In the genomic region with DNA sequence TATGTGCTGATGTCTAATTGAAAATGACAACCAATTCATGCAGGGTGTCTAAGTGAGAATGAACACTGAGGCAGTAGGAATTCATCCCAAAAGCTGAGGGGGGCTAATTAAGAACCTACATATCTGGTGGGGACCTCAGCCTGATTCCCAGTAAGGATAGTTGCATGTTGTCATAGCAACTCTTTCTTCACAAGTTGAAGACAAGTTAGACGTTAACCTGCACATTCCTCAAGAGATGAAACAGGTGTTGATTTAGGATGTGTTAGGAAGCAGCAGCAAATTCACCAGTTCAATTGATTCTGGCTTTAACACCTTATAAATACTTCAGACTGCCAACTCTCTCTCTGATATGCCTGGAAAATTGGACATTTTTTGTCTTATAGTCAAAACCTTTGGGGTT, we compare ENCODE assay signal across 18 cellular contexts. TPM values are rescaled to one million over a fixed set of nuclear protein-coding genes. Genes with fewer than 3 reads are reported as not detected.
DNase-seq lines count a peak whose midpoint lies in the region; ATAC-seq, FAIRE-seq and TF ChIP-seq lines count a peak whose summit lies in the region.
"Had no signal": no experiment of that assay in that cellular context is flagged by ENCODE, and none has a peak within 500 bp of the region (broad histone marks: within the 10 kb centered on the region; RNA-seq: fewer than 3 reads in every experiment).

No MANE protein-coding gene starts in this region.

- no peak for ATAC-seq in HepG2
- no peak for ATAC-seq in right lobe of liver
- ATAC-seq in GM19452 (IDR thresholded peaks at IDR 0.05; ENCODE audit: unreplicated experiment): no peak

- in situ Hi-C loops in HepG2 (cut with HindIII; ENCODE audit: extremely low pct_ligation_motif_present, low pct_unique_long_range_greater_than_20kb): no loop called here

- no peak for DNase-seq in HepG2 (ENCODE audit: low spot score)
- DNase-seq in right lobe of liver: no peak
- no peak for DNase-seq in epithelial cell of proximal tubule (ENCODE audit: low read depth)
- DNase-seq in smooth muscle cell (lab: John Stamatoyannopoulos, UW; ENCODE audit: unreplicated experiment): no peak
- no peak for DNase-seq in activated T-helper 1 cell treated with anti-CD3 and anti-CD28 coated beads, Interleukin-12 subunit alpha, Interleukin-12 subunit beta, Interleukin-2, Interleukin-4 antibody, amounts not matched to agents 30 ng/mL and 10 ng/mL and 1 ng/mL, durations not matched to agents 14 hours and 24 hours and 36 hours (ENCODE audit: low spot score)
- DNase-seq in stimulated activated CD4-positive, alpha-beta T cell treated with anti-CD3 and anti-CD28 coated beads, Interleukin-2, amount 100 ng/mL, for 24 hours: no peak
- DNase-seq in colonic mucosa: no peak
- DNase-seq: COR-L47, DMS153, H7, NCI-H1436 treated with DMSO at 0.1 percent for 48 hours, NCI-H2081 treated with DMSO at 0.1 percent for 48 hours, NCI-H2227 treated with DMSO at 0.1 percent for 48 hours, NCI-H524 treated with DMSO at 0.1 percent for 48 hours had no signal

- H3K4me1 ChIP-seq in HepG2 (ENCODE audit: insufficient read depth, low read length): peaks cover 85% of the 10 kb centered on the region
- H3K4me1 ChIP-seq in right lobe of liver: peaks cover 0 to 38% (median 9%) of the 10 kb centered on the region in 4 donors
- H3K4me1 ChIP-seq in smooth muscle cell (ENCODE audit: low read depth): peaks cover 12% of the 10 kb centered on the region
- H3K4me1 ChIP-seq in colonic mucosa: peaks cover 14% of the 10 kb centered on the region

- TF ChIP-seq EP300 in HepG2 (IDR thresholded peaks at IDR 0.05; ENCODE audit: low read depth in 2 of 2, low read length in 2 of 2) (no peak), HepG2 (CRISPR knock-in tag; IDR thresholded peaks at IDR 0.05; ENCODE audit: borderline replicate concordance) (no peak)

- POLR2A ChIA-PET in HepG2 (lab: Yijun Ruan, JAX): no interaction called here

- intact Hi-C loops in HepG2 (cut with micrococcal nuclease; ENCODE audit: unreplicated experiment) (no loop called here), right lobe of liver (cut with DNase I) (no loop called here), colonic mucosa (cut with DNase I) (loop anchor here (5.0 kb wide), 1 partner anchor 46 kb away; no protein-coding TSS in a partner anchor)
- intact Hi-C loops in activated T-helper 1 cell treated with anti-CD3 and anti-CD28 coated beads, Interleukin-12 subunit alpha, Interleukin-12 subunit beta, Interleukin-2, Interleukin-4 antibody, amounts not matched to agents 30 ng/mL and 10 ng/mL and 1 ng/mL, durations not matched to agents 14 hours and 24 hours and 36 hours (cut with micrococcal nuclease): no loop called here

- no peaks in the 10 kb centered on the region for H3K27me3 Mint-ChIP-seq in activated T-helper 1 cell treated with anti-CD3 and anti-CD28 coated beads, Interleukin-12 subunit alpha, Interleukin-12 subunit beta, Interleukin-2, Interleukin-4 antibody, amounts not matched to agents 30 ng/mL and 10 ng/mL and 1 ng/mL, durations not matched to agents 14 hours and 24 hours and 36 hours (ENCODE audit: insufficient read depth)

- H3K9me3 ChIP-seq in HepG2 (ENCODE audit: low read length) (no peaks in the 10 kb centered on the region), right lobe of liver (no peaks in the 10 kb centered on the region), smooth muscle cell (replicated peaks; ENCODE audit: low read depth) (no peaks in the 10 kb centered on the region), colonic mucosa (no peaks in the 10 kb centered on the region)
- H3K9me3 ChIP-seq: A549 had no signal

- peaks cover 3% of the 10 kb centered on the region for H3F3A ChIP-seq in smooth muscle cell (ENCODE audit: low read depth)

- no peak for FAIRE-seq in HepG2 (lab: Jason Lieb, UNC)
- FAIRE-seq: A549 had no signal

- no peak overlapping the region for H3K4me3 ChIP-seq in HepG2 (replicated peaks in 1 of 3; ENCODE audit: insufficient read depth in 1 of 3, low read depth in 2 of 3, low read length in 3 of 3)
- H3K4me3 ChIP-seq in right lobe of liver: no peak overlapping the region
- peak overlapping the region; percentile 3 for H3K4me3 ChIP-seq in epithelial cell of proximal tubule (ENCODE audit: low read depth, low read length)
- H3K4me3 ChIP-seq in smooth muscle cell: no peak overlapping the region
- no peak overlapping the region for H3K4me3 ChIP-seq in colonic mucosa
- H3K4me3 ChIP-seq: A549 had no signal

- no TSS peak for BruUV-seq in HepG2 (replicated peaks; lab: Mats Ljungman, UMichigan)

- no peak overlapping the region for H3K4me2 ChIP-seq in HepG2 (ENCODE audit: low read depth, low read length)
- H3K4me2 ChIP-seq in smooth muscle cell: no peak overlapping the region

- no peak overlapping the region for H3K27ac Mint-ChIP-seq in activated T-helper 1 cell treated with anti-CD3 and anti-CD28 coated beads, Interleukin-12 subunit alpha, Interleukin-12 subunit beta, Interleukin-2, Interleukin-4 antibody, amounts not matched to agents 30 ng/mL and 10 ng/mL and 1 ng/mL, durations not matched to agents 14 hours and 24 hours and 36 hours
- H3K27ac Mint-ChIP-seq: CD14-positive monocyte had no signal

- H3K79me2 ChIP-seq in HepG2 (ENCODE audit: insufficient read depth, low read length) (peaks cover 95% of the 10 kb centered on the region), smooth muscle cell (ENCODE audit: low read depth) (peaks cover 75% of the 10 kb centered on the region)

- H3K27ac ChIP-seq in HepG2 (ENCODE audit: extremely low read length, insufficient read depth, low read length) (no peak overlapping the region), right lobe of liver (no peak overlapping the region), smooth muscle cell (ENCODE audit: low read depth) (peak overlapping the region; percentile 89), colonic mucosa (no peak overlapping the region)
- H3K27ac ChIP-seq: RWPE1 had no signal

- no peaks in the 10 kb centered on the region for H3K27me3 ChIP-seq in HepG2 (ENCODE audit: control insufficient read depth in 1 of 2, insufficient read depth in 2 of 2, low read length in 2 of 2)
- H3K27me3 ChIP-seq in right lobe of liver: no peaks in the 10 kb centered on the region
- no peaks in the 10 kb centered on the region for H3K27me3 ChIP-seq in smooth muscle cell (ENCODE audit: low read depth)
- no peaks in the 10 kb centered on the region for H3K27me3 ChIP-seq in colonic mucosa

- H2AFZ ChIP-seq in HepG2 (ENCODE audit: low read length): no peak overlapping the region
- H2AFZ ChIP-seq in smooth muscle cell (ENCODE audit: low read depth): no peak overlapping the region

- H4K20me1 ChIP-seq in HepG2 (ENCODE audit: insufficient read depth, low read length) (peaks cover 7% of the 10 kb centered on the region), smooth muscle cell (ENCODE audit: low read depth) (peaks cover 10% of the 10 kb centered on the region)

- CTCF ChIA-PET in HepG2 (lab: Yijun Ruan, JAX; ENCODE audit: low intra/inter-chr PET ratio, low total read pairs): no interaction called here

- 71% methylated on average over 1 of the region's 1 CpG for WGBS in HepG2 (ENCODE audit: low lambda C conversion rate)
- 17% methylated on average over 1 of the region's 1 CpG for WGBS in right lobe of liver (ENCODE audit: insufficient coverage, low coverage, low lambda C conversion rate, missing lambda C conversion rate)
- 50% methylated on average over 1 of the region's 1 CpG for WGBS in smooth muscle cell (ENCODE audit: low lambda C conversion rate)

- H3K4me1 Mint-ChIP-seq in activated T-helper 1 cell treated with anti-CD3 and anti-CD28 coated beads, Interleukin-12 subunit alpha, Interleukin-12 subunit beta, Interleukin-2, Interleukin-4 antibody, amounts not matched to agents 30 ng/mL and 10 ng/mL and 1 ng/mL, durations not matched to agents 14 hours and 24 hours and 36 hours (ENCODE audit: low read depth): peaks cover 50% of the 10 kb centered on the region

- H3K36me3 Mint-ChIP-seq in activated T-helper 1 cell treated with anti-CD3 and anti-CD28 coated beads, Interleukin-12 subunit alpha, Interleukin-12 subunit beta, Interleukin-2, Interleukin-4 antibody, amounts not matched to agents 30 ng/mL and 10 ng/mL and 1 ng/mL, durations not matched to agents 14 hours and 24 hours and 36 hours (ENCODE audit: low read depth): no peaks in the 10 kb centered on the region

- no peak for TF ChIP-seq RAD21 in HepG2 (CRISPR knock-in tag; IDR thresholded peaks at IDR 0.05)

- H3K9ac ChIP-seq in HepG2 (ENCODE audit: insufficient read depth, low read depth, low read length) (no peak overlapping the region), smooth muscle cell (ENCODE audit: low read depth) (no peak overlapping the region), colonic mucosa (ENCODE audit: low read depth in 2 of 2, low read length in 2 of 2) (no peak overlapping the region)

- TF ChIP-seq CTCF in HepG2 (CRISPR knock-in tag; IDR thresholded peaks at IDR 0.05) (no peak), right lobe of liver (IDR thresholded peaks at IDR 0.05) (no peak), epithelial cell of proximal tubule (conservative IDR thresholded peaks at IDR 0.05; ENCODE audit: low read depth, low read length) (no peak), smooth muscle cell (IDR thresholded peaks at IDR 0.05; ENCODE audit: borderline replicate concordance, insufficient read depth, poor library complexity, severe bottlenecking) (no peak), colonic mucosa (IDR thresholded peaks at IDR 0.05) (no peak)

- no peaks in the 10 kb centered on the region for H3K9me3 Mint-ChIP-seq in activated T-helper 1 cell treated with anti-CD3 and anti-CD28 coated beads, Interleukin-12 subunit alpha, Interleukin-12 subunit beta, Interleukin-2, Interleukin-4 antibody, amounts not matched to agents 30 ng/mL and 10 ng/mL and 1 ng/mL, durations not matched to agents 14 hours and 24 hours and 36 hours
- H3K9me3 Mint-ChIP-seq: CD14-positive monocyte had no signal

- no peak overlapping the region for H3K4me3 Mint-ChIP-seq in activated T-helper 1 cell treated with anti-CD3 and anti-CD28 coated beads, Interleukin-12 subunit alpha, Interleukin-12 subunit beta, Interleukin-2, Interleukin-4 antibody, amounts not matched to agents 30 ng/mL and 10 ng/mL and 1 ng/mL, durations not matched to agents 14 hours and 24 hours and 36 hours
- H3K4me3 Mint-ChIP-seq: CD14-positive monocyte had no signal

- H3K36me3 ChIP-seq in HepG2 (replicated peaks in 1 of 2; ENCODE audit: control insufficient read depth in 1 of 2, insufficient read depth in 2 of 2, low read length in 2 of 2) (no peaks in the 10 kb centered on the region), right lobe of liver (no peaks in the 10 kb centered on the region), smooth muscle cell (ENCODE audit: low read depth) (no peaks in the 10 kb centered on the region), colonic mucosa (no peaks in the 10 kb centered on the region)

- no peak for TF ChIP-seq POLR2A in HepG2 (IDR thresholded peaks at IDR 0.05; ENCODE audit: insufficient read depth in 1 of 2, low read depth in 2 of 2, low read length in 2 of 2)
- no peak for TF ChIP-seq POLR2A in right lobe of liver (IDR thresholded peaks at IDR 0.05)

RNA-seq across cellular contexts. Expression of a gene that starts 7.3 kb away (rescaled TPM):
- 15.5 and 21.8 TPM in 2 replicates for total RNA-seq in HepG2 (2016; rRNA removed; fragmentation: Illumina TruSeq; extraction: Trizol)
- 3.0 and 4.9 TPM in 2 replicates for total RNA-seq in HepG2 (2016; cell fraction: cytosol; rRNA removed; fragmentation: Illumina TruSeq; extraction: Trizol; ENCODE audit: low read depth)
- 14.7 and 18.4 TPM in 2 replicates for total RNA-seq in HepG2 (2016; cell fraction: insoluble cytoplasmic fraction; rRNA removed; fragmentation: Illumina TruSeq; extraction: Trizol)
- 10.4 and 11.2 TPM in 2 replicates for total RNA-seq in HepG2 (2016; cell fraction: membrane; rRNA removed; fragmentation: Illumina TruSeq; extraction: Trizol)
- total RNA-seq in HepG2 (2016; cell fraction: nucleus; rRNA removed; fragmentation: Illumina TruSeq; extraction: Trizol): 22.6 and 22.8 TPM in 2 replicates
- 21.0 and 24.0 TPM in 2 replicates for polyA plus RNA-seq in HepG2 (2011; rRNA removed)
- 15.3 and 25.0 TPM in 2 replicates for polyA plus RNA-seq in HepG2 (2011; cell fraction: cytosol; rRNA removed)
- polyA plus RNA-seq in HepG2 (2011; cell fraction: nucleus; rRNA removed): 13.4 and 17.1 TPM in 2 replicates
- polyA plus RNA-seq in HepG2 (2012): 38.7 and 42.8 TPM in 2 replicates
- polyA plus RNA-seq in HepG2 (2016; cell fraction: cytosol; fragmentation: Illumina TruSeq; extraction: Trizol; ENCODE audit: low read depth): 0.37 and 0.41 TPM in 2 replicates
- 12.9 and 13.3 TPM in 2 replicates for polyA plus RNA-seq in HepG2 (2016; cell fraction: insoluble cytoplasmic fraction; fragmentation: Illumina TruSeq; extraction: Trizol; ENCODE audit: low read depth)
- 2.1 TPM in 2 replicates for polyA plus RNA-seq in HepG2 (2016; cell fraction: membrane; fragmentation: Illumina TruSeq; extraction: Trizol; ENCODE audit: low read depth)
- 11.3 and 12.9 TPM in 2 replicates for polyA plus RNA-seq in HepG2 (2016; cell fraction: nucleus; fragmentation: Illumina TruSeq; extraction: Trizol; ENCODE audit: insufficient read depth, low read depth)
- polyA minus RNA-seq in HepG2 (2011; rRNA and poly(A)+ RNA removed; ENCODE audit: low replicate concordance): 1.8 and 45.2 TPM in 2 replicates
- polyA minus RNA-seq in HepG2 (2011; cell fraction: cytosol; rRNA and poly(A)+ RNA removed): 33.4 and 50.0 TPM in 2 replicates
- 74.3 and 82.9 TPM in 2 replicates for polyA minus RNA-seq in HepG2 (2011; cell fraction: nucleus; rRNA and poly(A)+ RNA removed)
- total RNA-seq in right lobe of liver: 10 to 100 TPM; 34.2 to 67.4 (median 37.8) TPM
- 16.2 and 20.8 TPM in 2 replicates for total RNA-seq in epithelial cell of proximal tubule
- total RNA-seq in smooth muscle cell: 27.6 and 36.3 TPM in 2 replicates
- polyA plus RNA-seq in smooth muscle cell: 10.4 and 11.2 TPM in 2 replicates
- total RNA-seq in activated T-helper 1 cell treated with anti-CD3 and anti-CD28 coated beads, Interleukin-12 subunit alpha, Interleukin-12 subunit beta, Interleukin-2, Interleukin-4 antibody, amounts not matched to agents 30 ng/mL and 10 ng/mL and 1 ng/mL, durations not matched to agents 14 hours and 24 hours and 36 hours: 18.8 and 20.4 TPM in 2 replicates
- 10 to 100 TPM; 56.2 to 89.6 TPM for total RNA-seq in colonic mucosa

RNA-seq across cellular contexts. Expression of a gene that starts 52.9 kb away (rescaled TPM):
- total RNA-seq in HepG2 (2016; rRNA removed; fragmentation: Illumina TruSeq; extraction: Trizol) (63.4 and 73.3 TPM in 2 replicates), right lobe of liver (10 to 100 TPM; 12.6 to 31.4 (median 18.5) TPM), epithelial cell of proximal tubule (51.0 and 54.0 TPM in 2 replicates), smooth muscle cell (32.1 and 33.2 TPM in 2 replicates), colonic mucosa (10 to 100 TPM; 20.3 to 48.5 TPM)
- total RNA-seq in HepG2 (2016; cell fraction: cytosol; rRNA removed; fragmentation: Illumina TruSeq; extraction: Trizol; ENCODE audit: low read depth): 10.1 and 10.4 TPM in 2 replicates
- total RNA-seq in HepG2 (2016; cell fraction: insoluble cytoplasmic fraction; rRNA removed; fragmentation: Illumina TruSeq; extraction: Trizol): 59.6 and 76.4 TPM in 2 replicates
- total RNA-seq in HepG2 (2016; cell fraction: membrane; rRNA removed; fragmentation: Illumina TruSeq; extraction: Trizol): 22.4 and 23.0 TPM in 2 replicates
- 24.7 and 25.4 TPM in 2 replicates for total RNA-seq in HepG2 (2016; cell fraction: nucleus; rRNA removed; fragmentation: Illumina TruSeq; extraction: Trizol)
- polyA plus RNA-seq in HepG2 (2011; rRNA removed) (14.1 and 15.4 TPM in 2 replicates), smooth muscle cell (33.1 and 33.7 TPM in 2 replicates)
- 10.2 and 11.5 TPM in 2 replicates for polyA plus RNA-seq in HepG2 (2011; cell fraction: cytosol; rRNA removed)
- 10.6 and 15.9 TPM in 2 replicates for polyA plus RNA-seq in HepG2 (2011; cell fraction: nucleus; rRNA removed)
- 34.3 and 39.6 TPM in 2 replicates for polyA plus RNA-seq in HepG2 (2012)
- polyA plus RNA-seq in HepG2 (2016; cell fraction: cytosol; fragmentation: Illumina TruSeq; extraction: Trizol; ENCODE audit: low read depth): 8.0 TPM in 2 replicates
- 92.0 and 102 TPM in 2 replicates for polyA plus RNA-seq in HepG2 (2016; cell fraction: insoluble cytoplasmic fraction; fragmentation: Illumina TruSeq; extraction: Trizol; ENCODE audit: low read depth)
- 15.5 and 16.2 TPM in 2 replicates for polyA plus RNA-seq in HepG2 (2016; cell fraction: membrane; fragmentation: Illumina TruSeq; extraction: Trizol; ENCODE audit: low read depth)
- 55.4 and 64.1 TPM in 2 replicates for polyA plus RNA-seq in HepG2 (2016; cell fraction: nucleus; fragmentation: Illumina TruSeq; extraction: Trizol; ENCODE audit: insufficient read depth, low read depth)
- 1.6 and 2.3 TPM in 2 replicates for polyA minus RNA-seq in HepG2 (2011; rRNA and poly(A)+ RNA removed; ENCODE audit: low replicate concordance)
- 6.8 and 9.3 TPM in 2 replicates for polyA minus RNA-seq in HepG2 (2011; cell fraction: cytosol; rRNA and poly(A)+ RNA removed)
- polyA minus RNA-seq in HepG2 (2011; cell fraction: nucleus; rRNA and poly(A)+ RNA removed): 11.7 and 14.8 TPM in 2 replicates
- total RNA-seq in activated T-helper 1 cell treated with anti-CD3 and anti-CD28 coated beads, Interleukin-12 subunit alpha, Interleukin-12 subunit beta, Interleukin-2, Interleukin-4 antibody, amounts not matched to agents 30 ng/mL and 10 ng/mL and 1 ng/mL, durations not matched to agents 14 hours and 24 hours and 36 hours: 52.8 and 55.4 TPM in 2 replicates
